Comparison of ENCODE assay signal across 13 cellular contexts in the genomic region with DNA sequence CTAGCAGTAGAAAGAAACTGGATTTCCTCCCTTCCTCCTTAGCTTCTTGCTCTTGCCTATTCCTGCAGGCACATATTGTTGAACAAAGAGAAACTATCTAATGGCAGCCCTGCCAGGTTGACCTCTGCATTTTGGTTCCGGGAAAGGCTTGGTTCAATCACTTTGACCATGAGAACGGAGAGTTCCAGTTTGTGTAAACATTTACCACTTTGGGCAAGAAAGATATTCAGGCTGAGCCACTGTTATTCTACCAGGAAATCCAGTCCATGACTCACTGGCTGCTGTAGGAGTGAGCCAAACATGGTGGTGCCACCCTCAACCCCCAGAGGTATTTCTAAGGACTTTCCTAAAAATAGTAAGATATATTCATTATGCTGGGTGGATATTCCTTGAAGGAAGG.
DNase-seq lines count a peak whose midpoint lies in the region; ATAC-seq, FAIRE-seq and TF ChIP-seq lines count a peak whose summit lies in the region.
"Had no signal": no experiment of that assay in that cellular context is flagged by ENCODE, and none has a peak within 500 bp of the region (broad histone marks: within the 10 kb centered on the region; RNA-seq: fewer than 3 reads in every experiment).

No MANE protein-coding gene starts in this region.

- no peak overlapping the region for H3K4me3 Mint-ChIP-seq in Calu3 (ENCODE audit: low read depth, unreplicated experiment)

- H3K4me3 ChIP-seq in PC-3 (ENCODE audit: low read length) (peak overlapping the region; percentile 26; the same call in 1 of the 2 replicates), colonic mucosa (no peak overlapping the region), pancreas (no peak overlapping the region)
- H3K4me3 ChIP-seq: heart left ventricle had no signal

- peak overlapping the region; percentile 62 for H3K4me2 ChIP-seq in PC-3 (ENCODE audit: low read length)

- H3K27ac ChIP-seq in PC-3 (ENCODE audit: low read length) (peak overlapping the region; percentile 79), colonic mucosa (no peak overlapping the region), pancreas (peak overlapping the region in 1 of 4 donors; percentile 37)
- H3K27ac ChIP-seq: heart left ventricle had no signal

- H3K4me1 ChIP-seq in PC-3 (ENCODE audit: insufficient read depth, low read length) (peaks cover 46% of the 10 kb centered on the region), colonic mucosa (no peaks in the 10 kb centered on the region), pancreas (peaks cover 0 to 7% (median 0%) of the 10 kb centered on the region in 3 donors)
- H3K4me1 ChIP-seq: Caco-2 had no signal

- H3K4me1 Mint-ChIP-seq in Calu3 (ENCODE audit: low read depth, unreplicated experiment), result peaks cover 42% of the 10 kb centered on the region

- H3K79me2 ChIP-seq in PC-3 (ENCODE audit: low read length), result no peaks in the 10 kb centered on the region

- no peaks in the 10 kb centered on the region for H3K27me3 Mint-ChIP-seq in Calu3 (ENCODE audit: unreplicated experiment)

- ATAC-seq in PC-3 (peak; percentile 56), pancreas (peak; percentile 66 to 90 (median 84)), HG02970 (IDR thresholded peaks at IDR 0.05; ENCODE audit: low FRiP score, unreplicated experiment) (no peak), GM19452 (IDR thresholded peaks at IDR 0.05; ENCODE audit: unreplicated experiment) (no peak)
- ATAC-seq: heart left ventricle had no signal

- no peaks in the 10 kb centered on the region for H3F3A ChIP-seq in PC-3 (ENCODE audit: low read length, unreplicated experiment)

- H3K9me3 ChIP-seq in PC-3 (ENCODE audit: low read length) (no peaks in the 10 kb centered on the region), colonic mucosa (no peaks in the 10 kb centered on the region), pancreas (no peaks in the 10 kb centered on the region)
- H3K9me3 ChIP-seq: Caco-2, heart left ventricle had no signal

- WGBS in pancreas, 2 donors, result 5% methylated on average over 2 of the region's 2 CpGs

- POLR2A ChIA-PET in PC-3 (lab: Charles Lee; ENCODE audit: unreplicated experiment), result no interaction called here

- no peaks in the 10 kb centered on the region for H3K36me3 ChIP-seq in PC-3 (ENCODE audit: low read depth, low read length)
- H3K36me3 ChIP-seq in colonic mucosa, result no peaks in the 10 kb centered on the region
- no peaks in the 10 kb centered on the region for H3K36me3 ChIP-seq in pancreas
- H3K36me3 ChIP-seq: heart left ventricle had no signal

- no peaks in the 10 kb centered on the region for H3K9me2 ChIP-seq in PC-3 (replicated peaks; ENCODE audit: low read length)

- no peaks in the 10 kb centered on the region for H3K9me3 Mint-ChIP-seq in Calu3 (ENCODE audit: low read depth, unreplicated experiment)

- H3K27ac Mint-ChIP-seq in Calu3 (ENCODE audit: unreplicated experiment), result peak overlapping the region; percentile 33
- H3K27ac Mint-ChIP-seq: progenitor cell of endocrine pancreas had no signal

- H4K20me1 ChIP-seq in PC-3 (ENCODE audit: low read length), result no peaks in the 10 kb centered on the region

- BruUV-seq in Calu3 (replicated peaks; lab: Mats Ljungman, UMichigan) (no TSS peak), PC-3 (replicated peaks; lab: Mats Ljungman, UMichigan) (no TSS peak)

- intact Hi-C loops in Calu3 (cut with micrococcal nuclease; ENCODE audit: unreplicated experiment), result loop anchor here (2.0 to 10.0 kb wide), 3 partner anchors 81 to 185 kb away; no protein-coding TSS in a partner anchor
- intact Hi-C loops in PC-3 (cut with micrococcal nuclease), result loop anchor here (5.0 to 10.0 kb wide), 2 partner anchors 169 to 186 kb away; no protein-coding TSS in a partner anchor
- intact Hi-C loops in colonic mucosa (cut with DNase I), result no loop called here
- intact Hi-C loops in pancreas (cut with DNase I), result no loop called here

- CTCF ChIA-PET in Calu3 (lab: Charles Lee), result interaction anchor here (1.1 kb wide), 1 partner anchor 185 kb away, joined by 3 read pairs; no protein-coding TSS in a partner anchor
- CTCF ChIA-PET in PC-3 (lab: Charles Lee), result no interaction called here

- TF ChIP-seq CTCF in Calu3 (IDR thresholded peaks at IDR 0.05; ENCODE audit: unreplicated experiment), result no peak
- TF ChIP-seq CTCF in PC-3 (conservative IDR thresholded peaks at IDR 0.05; ENCODE audit: low read depth, low read length), result no peak
- TF ChIP-seq CTCF in colonic mucosa (IDR thresholded peaks at IDR 0.05), result no peak
- TF ChIP-seq CTCF in pancreas (IDR thresholded peaks at IDR 0.05), result no peak

- peak; percentile 52 for DNase-seq in Calu3
- peak; percentile 81 for DNase-seq in PC-3
- DNase-seq in colonic mucosa, result peak; percentile 22
- peak in 3 of 6 donors; percentile 7 to 35 (median 31) for DNase-seq in pancreas
- no peak for DNase-seq in SW480 (ENCODE audit: low spot score)
- DNase-seq: aorta, Caco-2, heart left ventricle, NCI-H2081 treated with DMSO at 0.1 percent for 48 hours, substantia nigra had no signal

- no peak overlapping the region; the same call in 1 of the 2 replicates for H2AFZ ChIP-seq in PC-3 (ENCODE audit: low read length)

- FAIRE-seq in pancreas (lab: Jason Lieb, UNC), result no peak

- H3K36me3 Mint-ChIP-seq in Calu3 (ENCODE audit: insufficient read depth, unreplicated experiment), result no peaks in the 10 kb centered on the region

- 0 out of 2 replicates have a peak overlapping the region, but pooled peaks have one; percentile 13 for H3K9ac ChIP-seq in PC-3 (ENCODE audit: low read length)
- no peak overlapping the region for H3K9ac ChIP-seq in colonic mucosa (ENCODE audit: low read depth in 2 of 2, low read length in 2 of 2)

- H3K27me3 ChIP-seq in PC-3 (ENCODE audit: low read length) (peaks cover 1% of the 10 kb centered on the region; the same call in 1 of the 2 replicates), colonic mucosa (no peaks in the 10 kb centered on the region), pancreas (peaks cover 0 to 3% (median 0%) of the 10 kb centered on the region in 4 donors)

Comparison
In these comparisons a context has a peak if more than half of its experiments do, and no peak if none do; other contexts are left out.
1. ATAC-seq: peak in PC-3 (single experiment) and pancreas (4 of 4); none in HG02970 (single experiment) and GM19452 (single experiment).
2. intact Hi-C loops: an anchor here in Calu3 (2.0 to 10.0 kb wide) and PC-3 (5.0 to 10.0 kb wide); none called in colonic mucosa and pancreas.